In the genomic region with DNA sequence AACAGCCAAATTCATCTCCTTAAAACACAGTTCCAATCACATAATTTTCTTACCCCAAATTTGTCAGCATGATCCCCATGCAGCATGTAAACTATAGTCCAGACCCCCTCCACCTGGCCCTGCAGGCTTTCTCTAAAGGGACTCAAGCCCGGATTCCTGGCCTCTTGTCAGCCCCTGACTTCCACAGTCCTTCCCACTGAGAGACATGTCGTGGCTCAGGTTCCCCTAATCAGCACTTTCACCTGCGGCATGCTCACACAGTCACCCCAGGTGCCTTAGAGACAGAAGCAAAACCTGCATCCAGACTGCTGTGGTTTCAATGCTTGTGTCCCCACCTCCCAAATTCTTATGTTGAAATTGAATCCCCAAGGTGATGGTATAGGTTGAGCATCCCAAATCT, we compare ENCODE assay signal across 24 cellular contexts.
DNase-seq lines count a peak whose midpoint lies in the region; ATAC-seq and TF ChIP-seq lines count a peak whose summit lies in the region.
"Had no signal": no experiment of that assay in that cellular context is flagged by ENCODE, and none has a peak within 500 bp of the region (broad histone marks: within the 10 kb centered on the region; RNA-seq: fewer than 3 reads in every experiment).

No MANE protein-coding gene starts in this region.

- H3K9ac ChIP-seq in HUES64 (ENCODE audit: low read depth, low read length) (peak overlapping the region; percentile 53), endodermal cell (ENCODE audit: extremely low read depth, low read length, poor library complexity, severe bottlenecking) (no peak overlapping the region), neural cell (ENCODE audit: low read length) (peak overlapping the region; percentile 27)
- H3K9ac ChIP-seq: BLaER1 had no signal

- H3K27me3 ChIP-seq in H7 (ENCODE audit: control insufficient read depth, insufficient read depth, low read length) (no peaks in the 10 kb centered on the region), HUES64 (ENCODE audit: insufficient read depth, low read length) (no peaks in the 10 kb centered on the region), endodermal cell (ENCODE audit: control insufficient read depth, insufficient read depth, low read length, poor library complexity, severe bottlenecking) (no peaks in the 10 kb centered on the region), neural cell (ENCODE audit: insufficient read depth, low read depth, low read length) (no peaks in the 10 kb centered on the region), foreskin keratinocyte (no peaks in the 10 kb centered on the region)
- H3K27me3 ChIP-seq: BLaER1 had no signal

- H3K4me1 ChIP-seq in HUES64 (ENCODE audit: insufficient read depth, low read length) (peaks cover 46% of the 10 kb centered on the region), endodermal cell (ENCODE audit: control insufficient read depth, insufficient read depth, low read length) (no peaks in the 10 kb centered on the region), foreskin keratinocyte (no peaks in the 10 kb centered on the region)
- H3K4me1 ChIP-seq: BLaER1 had no signal

- H3K27ac Mint-ChIP-seq in endodermal cell: peak overlapping the region; percentile 31
- H3K27ac Mint-ChIP-seq: CD8-positive, alpha-beta T cell; HFFc6 had no signal

- no peak for TF ChIP-seq RAD21 in neural cell (conservative IDR thresholded peaks at IDR 0.05)

- H3K4me1 Mint-ChIP-seq in endodermal cell: peaks cover 26% of the 10 kb centered on the region

- no peaks in the 10 kb centered on the region for H3K36me3 Mint-ChIP-seq in endodermal cell (ENCODE audit: low read depth)
- H3K36me3 Mint-ChIP-seq: CD8-positive, alpha-beta T cell had no signal

- peak overlapping the region; percentile 19 for H2AFZ ChIP-seq in neural cell (ENCODE audit: low read depth, low read length)

- TF ChIP-seq EP300 in neural cell (conservative IDR thresholded peaks at IDR 0.05; ENCODE audit: poor library complexity, severe bottlenecking): no peak

- H3F3A ChIP-seq in neural cell (ENCODE audit: insufficient read depth, low read length, poor library complexity, severe bottlenecking): no peaks in the 10 kb centered on the region

- H3K36me3 ChIP-seq in H7 (replicated peaks; ENCODE audit: control insufficient read depth, insufficient read depth, low read length): no peaks in the 10 kb centered on the region
- H3K36me3 ChIP-seq in HUES64 (ENCODE audit: insufficient read depth, low read length): no peaks in the 10 kb centered on the region
- H3K36me3 ChIP-seq in endodermal cell (ENCODE audit: control insufficient read depth, insufficient read depth, low read length): no peaks in the 10 kb centered on the region
- no peaks in the 10 kb centered on the region for H3K36me3 ChIP-seq in neural cell (ENCODE audit: insufficient read depth, low read length)
- H3K36me3 ChIP-seq: BLaER1 had no signal

- peak overlapping the region; percentile 93 for H3K27ac ChIP-seq in HUES64 (ENCODE audit: low read depth, low read length)
- H3K27ac ChIP-seq in endodermal cell (ENCODE audit: low read depth, low read length): no peak overlapping the region
- no peak overlapping the region for H3K27ac ChIP-seq in neural cell (ENCODE audit: low read length)
- no peak overlapping the region for H3K27ac ChIP-seq in foreskin keratinocyte
- H3K27ac ChIP-seq: BLaER1 had no signal

- no peaks in the 10 kb centered on the region for H4K20me1 ChIP-seq in neural cell (ENCODE audit: insufficient read depth)
- H4K20me1 ChIP-seq: BLaER1 had no signal

- no peak for TF ChIP-seq CTCF in endodermal cell (conservative IDR thresholded peaks at IDR 0.05)
- no peak for TF ChIP-seq CTCF in neural cell (IDR thresholded peaks at IDR 0.05; ENCODE audit: poor library complexity, severe bottlenecking)
- no peak for TF ChIP-seq CTCF in foreskin keratinocyte (conservative IDR thresholded peaks at IDR 0.05)

- H3K9me3 ChIP-seq in HUES64 (ENCODE audit: insufficient read depth, low read depth, low read length) (no peaks in the 10 kb centered on the region), endodermal cell (ENCODE audit: control insufficient read depth, low read length) (peaks cover 6% of the 10 kb centered on the region), neural cell (ENCODE audit: low read length) (no peaks in the 10 kb centered on the region)
- H3K9me3 ChIP-seq: BLaER1 had no signal

- H3K9me3 Mint-ChIP-seq in endodermal cell: no peaks in the 10 kb centered on the region
- H3K9me3 Mint-ChIP-seq: CD8-positive, alpha-beta T cell; HFFc6 had no signal

- H3K4me3 ChIP-seq in H7 (ENCODE audit: insufficient read depth, low read depth, low read length) (no peak overlapping the region), HUES64 (ENCODE audit: low read length) (peak overlapping the region; percentile 18), endodermal cell (ENCODE audit: low read length) (no peak overlapping the region), neural cell (ENCODE audit: low read length) (peak overlapping the region; percentile 40)
- H3K4me3 ChIP-seq: BLaER1, GM12878 had no signal

- DNase-seq in H7 (peak; percentile 30), endodermal cell (peak; percentile 62), foreskin keratinocyte (no peak), SKM-1 treated with dmso at 0.1 percent for 144 hours (lab: John Stamatoyannopoulos, UW; ENCODE audit: unreplicated experiment) (no peak)
- DNase-seq: Calu3; CD8-positive, alpha-beta T cell; DMS53; EL; GOT3; HFFc6; IMR-90; NCI-H1417 treated with DMSO at 0.1 percent for 48 hours; NCI-H187 treated with DMSO at 0.1 percent for 48 hours; NCI-H446; NCI-H526 treated with DMSO at 0.1 percent for 48 hours; PC-3; RPMI8226; SHP77 treated with DMSO at 0.1 percent for 48 hours had no signal

- 15% methylated on average over 3 of the region's 3 CpGs for WGBS in HUES64
- 13 to 45% methylated on average over 3 of the region's 3 CpGs for WGBS in endodermal cell (ENCODE audit: insufficient coverage in 1 of 2, insufficient read length in 1 of 2), 2 experiments

- H3K79me2 ChIP-seq in neural cell (replicated peaks; ENCODE audit: insufficient read depth, low read length): no peaks in the 10 kb centered on the region

- H3K4me2 ChIP-seq in neural cell (ENCODE audit: low read length): no peak overlapping the region
- H3K4me2 ChIP-seq: BLaER1 had no signal

- ATAC-seq in GM18858 (IDR thresholded peaks at IDR 0.05; ENCODE audit: unreplicated experiment) (no peak), foreskin keratinocyte (no peak)
- ATAC-seq: CD8-positive, alpha-beta T cell; GM12878; PC-3; SK-N-SH treated with all-trans-retinoic acid at 6 μM for 48 hours had no signal

- no peaks in the 10 kb centered on the region for H3K9me2 ChIP-seq in neural cell (ENCODE audit: insufficient read depth, low read length)

- no peak overlapping the region for H3K4me3 Mint-ChIP-seq in endodermal cell
- H3K4me3 Mint-ChIP-seq: CD8-positive, alpha-beta T cell; HFFc6 had no signal

- H3K27me3 Mint-ChIP-seq in endodermal cell (ENCODE audit: insufficient read depth): no peaks in the 10 kb centered on the region

TF ChIP-seq in neural cell, 6 proteins besides CTCF, POLR2A, EP300 and RAD21:
- TF ChIP-seq, protein P1, sequence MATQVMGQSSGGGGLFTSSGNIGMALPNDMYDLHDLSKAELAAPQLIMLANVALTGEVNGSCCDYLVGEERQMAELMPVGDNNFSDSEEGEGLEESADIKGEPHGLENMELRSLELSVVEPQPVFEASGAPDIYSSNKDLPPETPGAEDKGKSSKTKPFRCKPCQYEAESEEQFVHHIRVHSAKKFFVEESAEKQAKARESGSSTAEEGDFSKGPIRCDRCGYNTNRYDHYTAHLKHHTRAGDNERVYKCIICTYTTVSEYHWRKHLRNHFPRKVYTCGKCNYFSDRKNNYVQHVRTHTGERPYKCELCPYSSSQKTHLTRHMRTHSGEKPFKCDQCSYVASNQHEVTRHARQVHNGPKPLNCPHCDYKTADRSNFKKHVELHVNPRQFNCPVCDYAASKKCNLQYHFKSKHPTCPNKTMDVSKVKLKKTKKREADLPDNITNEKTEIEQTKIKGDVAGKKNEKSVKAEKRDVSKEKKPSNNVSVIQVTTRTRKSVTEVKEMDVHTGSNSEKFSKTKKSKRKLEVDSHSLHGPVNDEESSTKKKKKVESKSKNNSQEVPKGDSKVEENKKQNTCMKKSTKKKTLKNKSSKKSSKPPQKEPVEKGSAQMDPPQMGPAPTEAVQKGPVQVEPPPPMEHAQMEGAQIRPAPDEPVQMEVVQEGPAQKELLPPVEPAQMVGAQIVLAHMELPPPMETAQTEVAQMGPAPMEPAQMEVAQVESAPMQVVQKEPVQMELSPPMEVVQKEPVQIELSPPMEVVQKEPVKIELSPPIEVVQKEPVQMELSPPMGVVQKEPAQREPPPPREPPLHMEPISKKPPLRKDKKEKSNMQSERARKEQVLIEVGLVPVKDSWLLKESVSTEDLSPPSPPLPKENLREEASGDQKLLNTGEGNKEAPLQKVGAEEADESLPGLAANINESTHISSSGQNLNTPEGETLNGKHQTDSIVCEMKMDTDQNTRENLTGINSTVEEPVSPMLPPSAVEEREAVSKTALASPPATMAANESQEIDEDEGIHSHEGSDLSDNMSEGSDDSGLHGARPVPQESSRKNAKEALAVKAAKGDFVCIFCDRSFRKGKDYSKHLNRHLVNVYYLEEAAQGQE (IDR thresholded peaks at IDR 0.05; ENCODE audit: borderline replicate concordance): peak; percentile 5
- TF ChIP-seq MXI1 (conservative IDR thresholded peaks at IDR 0.05; ENCODE audit: poor library complexity, severe bottlenecking): no peak

Comparison
In these comparisons a context has a peak if more than half of its experiments do, and no peak if none do; other contexts are left out.
1. DNase-seq: peak in H7 (single experiment) and endodermal cell (single experiment); none in foreskin keratinocyte (0 of 2) and SKM-1 treated with dmso at 0.1 percent for 144 hours (single experiment).
2. H3K4me3 ChIP-seq: peak in HUES64 (single experiment) and neural cell (single experiment); none in H7 (single experiment) and endodermal cell (single experiment).